Comparison of ENCODE assay signal across 10 cellular contexts in genomic region chr19:16258440-16258903, GRCh38.
DNase-seq lines count a peak whose midpoint lies in the region; ATAC-seq, FAIRE-seq and TF ChIP-seq lines count a peak whose summit lies in the region.
"Had no signal": no experiment of that assay in that cellular context is flagged by ENCODE, and none has a peak within 500 bp of the region (broad histone marks: within the 10 kb centered on the region; RNA-seq: fewer than 3 reads in every experiment).

No MANE protein-coding gene starts in this region.

- H3K9ac ChIP-seq in kidney (ENCODE audit: low read length in 2 of 2): peak overlapping the region in 1 of 2 donors; percentile 34

- H3K27ac ChIP-seq in kidney (ENCODE audit: low read depth in 2 of 2, low read length in 2 of 2): peak overlapping the region; percentile 82 to 88
- H3K27ac ChIP-seq in stomach: peak overlapping the region; percentile 66 to 83 (median 81)
- H3K27ac ChIP-seq: HL-60 had no signal

- TF ChIP-seq EP300 in stomach (IDR thresholded peaks at IDR 0.05): peak; percentile 75

- no peaks in the 10 kb centered on the region for H3K36me3 Mint-ChIP-seq in chondrocyte (ENCODE audit: low read depth)

- DNase-seq in HUDEP-2 (lab: John Stamatoyannopoulos, UW; ENCODE audit: unreplicated experiment in 76 of 76) (peak in 71 of 76 experiments; percentile 13 to 89 (median 76)), cardiac fibroblast (ENCODE audit: low read depth in 2 of 2) (peak; percentile 54 to 61), kidney (peak; percentile 90), stomach (peak; percentile 68), NCI-H1417 treated with DMSO at 0.1 percent for 48 hours (lab: John Stamatoyannopoulos, UW) (no peak), chondrocyte (ENCODE audit: low spot score) (no peak), SK-N-DZ (ENCODE audit: low spot score) (no peak)
- DNase-seq: activated CD8-positive, alpha-beta memory T cell treated with anti-CD3 and anti-CD28 coated beads, Interleukin-2, amount 10 ng/mL, durations not matched to agents 7 days and 5 days had no signal

- TF ChIP-seq POLR2A in stomach (IDR thresholded peaks at IDR 0.05): no peak

- H3K27me3 ChIP-seq in stomach: no peaks in the 10 kb centered on the region

- H3K27me3 Mint-ChIP-seq in chondrocyte (ENCODE audit: low read depth): peaks cover 10% of the 10 kb centered on the region

- intact Hi-C loops in kidney (cut with DNase I) (no loop called here), stomach (cut with DNase I; ENCODE audit: low total_unique reads) (no loop called here)

- H3K36me3 ChIP-seq in kidney (ENCODE audit: control insufficient read depth in 1 of 2, insufficient read depth in 2 of 2, low read length in 2 of 2) (no peaks in the 10 kb centered on the region), stomach (no peaks in the 10 kb centered on the region)

- H3K27ac Mint-ChIP-seq in chondrocyte (ENCODE audit: unreplicated experiment): no peak overlapping the region
- H3K27ac Mint-ChIP-seq: activated CD8-positive, alpha-beta memory T cell treated with anti-CD3 and anti-CD28 coated beads, Interleukin-2, amount 10 ng/mL, durations not matched to agents 7 days and 5 days had no signal

- FAIRE-seq in kidney (lab: Jason Lieb, UNC): no peak

- 31 to 47% (median 37%) methylated on average over 15 to 18 of the region's 18 CpGs for WGBS in stomach, 5 donors

- TF ChIP-seq CTCF in cardiac fibroblast (IDR thresholded peaks at IDR 0.05; ENCODE audit: low read depth, low read length) (no peak), kidney (IDR thresholded peaks at IDR 0.05; ENCODE audit: borderline replicate concordance, extremely low read depth, insufficient read depth) (no peak), stomach (IDR thresholded peaks at IDR 0.05) (no peak), chondrocyte (IDR thresholded peaks at IDR 0.05) (no peak)

- H3K4me1 ChIP-seq in kidney (ENCODE audit: control insufficient read depth in 1 of 2, insufficient read depth in 1 of 2, low read depth in 1 of 2, low read length in 2 of 2): peaks cover 0 to 17% of the 10 kb centered on the region in 2 donors
- peaks cover 25 to 47% (median 41%) of the 10 kb centered on the region in 4 donors for H3K4me1 ChIP-seq in stomach

- no peak for ATAC-seq in GM21576 (IDR thresholded peaks at IDR 0.05; ENCODE audit: unreplicated experiment)
- ATAC-seq: activated CD8-positive, alpha-beta memory T cell treated with anti-CD3 and anti-CD28 coated beads, Interleukin-2, amount 10 ng/mL, durations not matched to agents 7 days and 5 days had no signal

- H3K4me3 Mint-ChIP-seq in chondrocyte (ENCODE audit: unreplicated experiment): no peak overlapping the region
- H3K4me3 Mint-ChIP-seq: activated CD8-positive, alpha-beta memory T cell treated with anti-CD3 and anti-CD28 coated beads, Interleukin-2, amount 10 ng/mL, durations not matched to agents 7 days and 5 days had no signal

- H3K9me3 Mint-ChIP-seq in chondrocyte (ENCODE audit: low read depth): no peaks in the 10 kb centered on the region

- no peaks in the 10 kb centered on the region for H3K4me1 Mint-ChIP-seq in chondrocyte (ENCODE audit: low read depth)

- H3K4me3 ChIP-seq in cardiac fibroblast (replicated peaks in 1 of 2; ENCODE audit: low read depth in 2 of 2, low read length in 2 of 2) (no peak overlapping the region), kidney (ENCODE audit: low read length in 2 of 2) (no peak overlapping the region), stomach (no peak overlapping the region)

- no peaks in the 10 kb centered on the region for H3K9me3 ChIP-seq in kidney (ENCODE audit: control insufficient read depth in 1 of 2, low read length in 2 of 2)
- H3K9me3 ChIP-seq in stomach: no peaks in the 10 kb centered on the region

Comparison
In these comparisons a context has a peak if more than half of its experiments do, and no peak if none do; other contexts are left out.
1. DNase-seq: peak in HUDEP-2 (71 of 76), cardiac fibroblast (2 of 2), kidney (single experiment) and stomach (single experiment); none in NCI-H1417 treated with DMSO at 0.1 percent for 48 hours (single experiment), chondrocyte (single experiment) and SK-N-DZ (single experiment).